14 cellular contexts compared by ENCODE assay signal in the genomic region with DNA sequence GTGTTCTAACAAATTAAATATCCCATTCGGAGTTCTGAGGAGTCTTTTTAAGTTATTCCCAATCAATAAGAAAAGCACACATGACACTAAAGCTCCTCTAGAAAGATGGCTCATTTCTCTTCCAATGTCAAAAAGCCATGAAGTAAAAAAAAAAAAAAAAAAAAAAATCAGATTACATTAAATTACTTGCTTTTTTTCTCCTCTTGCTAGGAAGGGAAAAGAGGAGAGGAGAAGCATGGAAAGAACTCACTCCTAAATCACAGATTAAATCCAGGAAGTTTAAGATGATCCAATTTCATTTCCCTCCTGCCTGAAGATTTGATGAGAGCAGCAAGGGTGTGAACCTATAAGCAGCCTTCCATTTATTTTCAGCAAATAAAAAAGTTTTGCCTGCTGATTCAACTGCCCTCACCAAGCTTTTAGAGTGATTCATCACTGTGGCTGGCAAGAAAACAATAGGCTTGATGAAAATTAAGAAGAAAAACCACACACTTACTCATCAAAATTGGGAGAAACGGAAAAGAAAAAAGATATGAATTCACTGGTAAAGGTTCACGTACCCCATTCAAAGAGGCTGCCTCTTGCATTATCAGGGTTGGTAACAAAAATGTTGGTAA. TPM values are rescaled to one million over a fixed set of nuclear protein-coding genes. Genes with fewer than 3 reads are reported as not detected.
DNase-seq lines count a peak whose midpoint lies in the region; ATAC-seq and TF ChIP-seq lines count a peak whose summit lies in the region.
"Had no signal": no experiment of that assay in that cellular context is flagged by ENCODE, and none has a peak within 500 bp of the region (broad histone marks: within the 10 kb centered on the region; RNA-seq: fewer than 3 reads in every experiment).

No MANE protein-coding gene starts in this region.

- no peak for TF ChIP-seq RAD21 in IMR-90 (IDR thresholded peaks at IDR 0.05; ENCODE audit: low read length)

- peak; percentile 93 for DNase-seq in AG09309 (ENCODE audit: low read depth)
- DNase-seq in IMR-90, result peak; percentile 93
- DNase-seq in WTC11 (ENCODE audit: low spot score), result no peak
- no peak for DNase-seq in hepatocyte (ENCODE audit: low spot score)
- DNase-seq in substantia nigra (lab: John Stamatoyannopoulos, UW), result no peak
- DNase-seq in stimulated activated naive CD8-positive, alpha-beta T cell treated with anti-CD3 and anti-CD28 coated beads, Interleukin-15, Interleukin-2, amounts not matched to agents 100 U/mL and 50 U/mL, for 24 hours, result no peak
- no peak for DNase-seq in HK-2 (ENCODE audit: unreplicated experiment)
- DNase-seq in stimulated activated naive CD4-positive, alpha-beta T cell (lab: John Stamatoyannopoulos, UW), result no peak
- DNase-seq: kidney, NCI-H524 treated with DMSO at 0.1 percent for 48 hours, T1000 had no signal

- H3K4me2 ChIP-seq in IMR-90 (ENCODE audit: low read depth, low read length) (peak overlapping the region; percentile 42; the same call in 1 of the 2 replicates), hepatocyte (no peak overlapping the region)

- no peak overlapping the region for H3K4me3 Mint-ChIP-seq in WTC11
- H3K4me3 Mint-ChIP-seq: activated T-helper 1 cell treated with anti-CD3 and anti-CD28 coated beads, Interleukin-12 subunit alpha, Interleukin-12 subunit beta, Interleukin-2, Interleukin-4 antibody, amounts not matched to agents 30 ng/mL and 10 ng/mL and 1 ng/mL, durations not matched to agents 14 hours and 24 hours and 36 hours had no signal

- peak overlapping the region; percentile 60 for H2BK5ac ChIP-seq in IMR-90 (ENCODE audit: low read depth, low read length, poor library complexity, severe bottlenecking)

- BruUV-seq in IMR-90 (replicated peaks; lab: Mats Ljungman, UMichigan), result no TSS peak

- intact Hi-C loops in IMR-90 (cut with micrococcal nuclease), result no loop called here

- no peak overlapping the region for H3K9ac ChIP-seq in IMR-90 (ENCODE audit: low read depth, low read length)
- H3K9ac ChIP-seq: parathyroid adenoma had no signal

- H3K9me3 ChIP-seq in IMR-90 (ENCODE audit: control insufficient read depth, insufficient read depth, low read length), result no peaks in the 10 kb centered on the region
- H3K9me3 ChIP-seq in hepatocyte (ENCODE audit: low read depth), result no peaks in the 10 kb centered on the region

- H4K91ac ChIP-seq in IMR-90 (ENCODE audit: insufficient read depth, low read depth, low read length), result no peak overlapping the region

- TF ChIP-seq POLR2A in IMR-90 (IDR thresholded peaks at IDR 0.05; ENCODE audit: low read depth, low read length), result no peak

- in situ Hi-C loops in IMR-90 (cut with MboI; ENCODE audit: low sequenced_read_pairs), result no loop called here

- H3K4me1 ChIP-seq in IMR-90 (ENCODE audit: control insufficient read depth, insufficient read depth, low read length) (peaks cover 32% of the 10 kb centered on the region), hepatocyte (ENCODE audit: insufficient read depth) (peaks cover 17% of the 10 kb centered on the region)
- H3K4me1 ChIP-seq: parathyroid adenoma had no signal

- POLR2A ChIA-PET in IMR-90 (lab: Charles Lee; ENCODE audit: unreplicated experiment) (interaction anchor here (0.6 kb wide), 1 partner anchor 51 kb away, joined by 10 read pairs; no protein-coding TSS in a partner anchor), WTC11 (lab: Charles Lee) (no interaction called here)

- 0 out of 2 replicates have a peak overlapping the region, but pooled peaks have one; percentile 5 for H3K27ac Mint-ChIP-seq in WTC11
- H3K27ac Mint-ChIP-seq: activated T-helper 1 cell treated with anti-CD3 and anti-CD28 coated beads, Interleukin-12 subunit alpha, Interleukin-12 subunit beta, Interleukin-2, Interleukin-4 antibody, amounts not matched to agents 30 ng/mL and 10 ng/mL and 1 ng/mL, durations not matched to agents 14 hours and 24 hours and 36 hours had no signal

- H3K4ac ChIP-seq in IMR-90 (ENCODE audit: low read depth, low read length), result no peak overlapping the region

- no peak overlapping the region for H4K5ac ChIP-seq in IMR-90 (ENCODE audit: low read depth, low read length)

- no peak overlapping the region for H2BK20ac ChIP-seq in IMR-90 (ENCODE audit: low read depth, low read length)

- H2BK120ac ChIP-seq in IMR-90 (ENCODE audit: low read depth, low read length), result no peak overlapping the region

- no peak overlapping the region for H2BK15ac ChIP-seq in IMR-90 (ENCODE audit: low read depth, low read length)

- no peaks in the 10 kb centered on the region for H3K9me3 Mint-ChIP-seq in WTC11
- H3K9me3 Mint-ChIP-seq: activated T-helper 1 cell treated with anti-CD3 and anti-CD28 coated beads, Interleukin-12 subunit alpha, Interleukin-12 subunit beta, Interleukin-2, Interleukin-4 antibody, amounts not matched to agents 30 ng/mL and 10 ng/mL and 1 ng/mL, durations not matched to agents 14 hours and 24 hours and 36 hours had no signal

- 0 out of 2 replicates have a peak overlapping the region, but pooled peaks have one; percentile 69 for H3K14ac ChIP-seq in IMR-90 (replicated peaks; ENCODE audit: low read depth, low read length)

- H3K9me1 ChIP-seq in IMR-90 (ENCODE audit: insufficient read depth, low read length), result peaks cover 44% of the 10 kb centered on the region

- no peak overlapping the region for H3K23ac ChIP-seq in IMR-90 (ENCODE audit: low read depth, low read length)

- no peak for TF ChIP-seq CTCF in AG09309 (IDR thresholded peaks at IDR 0.05; ENCODE audit: control insufficient read depth, insufficient read depth, low read depth, low read length, missing control alignments)
- TF ChIP-seq CTCF in IMR-90 (conservative IDR thresholded peaks at IDR 0.05; ENCODE audit: low read depth, low read length), result no peak
- no peak for TF ChIP-seq CTCF in WTC11 (IDR thresholded peaks at IDR 0.05)
- no peak for TF ChIP-seq CTCF in hepatocyte (IDR thresholded peaks at IDR 0.05; ENCODE audit: poor library complexity)

- dilution Hi-C loops in IMR-90 (cut with HindIII; ENCODE audit: low sequenced_read_pairs, unreplicated experiment), result no loop called here

- no peaks in the 10 kb centered on the region for H3K9me2 ChIP-seq in hepatocyte (replicated peaks; ENCODE audit: insufficient read depth)

- no peak overlapping the region for H2AK5ac ChIP-seq in IMR-90 (ENCODE audit: low read depth, low read length)

- CTCF ChIA-PET in IMR-90 (lab: Yijun Ruan, JAX), result interaction anchor here (0.6 kb wide), 3 partner anchors 41 to 1261 kb away, joined by 3 to 6 read pairs (median 3); no protein-coding TSS in a partner anchor
- CTCF ChIA-PET in WTC11 (lab: Charles Lee), result no interaction called here

- no peaks in the 10 kb centered on the region for H3K36me3 Mint-ChIP-seq in WTC11

- WGBS in IMR-90 (ENCODE audit: extremely low coverage in 2 of 2, insufficient read length in 1 of 2), 2 experiments, result no CpG with 5 or more reads among the region's 3 CpGs
- WGBS in hepatocyte (ENCODE audit: low lambda C conversion rate, missing lambda C conversion rate), result 95% methylated on average over 3 of the region's 3 CpGs

- H3K27me3 ChIP-seq in IMR-90 (ENCODE audit: control insufficient read depth, insufficient read depth, low read length), result no peaks in the 10 kb centered on the region
- H3K27me3 ChIP-seq in hepatocyte, result no peaks in the 10 kb centered on the region

- H2AFZ ChIP-seq in IMR-90 (replicated peaks; ENCODE audit: low read length, poor library complexity) (no peak overlapping the region), hepatocyte (no peak overlapping the region)
- H2AFZ ChIP-seq: parathyroid adenoma had no signal

- no peak overlapping the region for H3K27ac ChIP-seq in IMR-90 (ENCODE audit: insufficient read depth, low read length)
- H3K27ac ChIP-seq in hepatocyte, result peak overlapping the region; percentile 12
- no peak overlapping the region for H3K27ac ChIP-seq in substantia nigra (ENCODE audit: low read depth, low read length, poor library complexity, severe bottlenecking)
- H3K27ac ChIP-seq: HL-60, parathyroid adenoma had no signal

- H3K4me1 Mint-ChIP-seq in WTC11, result peaks cover 30% of the 10 kb centered on the region

- H3K56ac ChIP-seq in IMR-90 (ENCODE audit: extremely low read depth, insufficient read depth, low read length), result no peak overlapping the region

- H3K36me3 ChIP-seq in IMR-90 (ENCODE audit: control insufficient read depth, insufficient read depth, low read length) (peaks cover 9% of the 10 kb centered on the region), hepatocyte (replicated peaks; ENCODE audit: insufficient read depth, low read depth) (no peaks in the 10 kb centered on the region)

- H4K20me1 ChIP-seq in IMR-90 (ENCODE audit: insufficient read depth, low read length) (peaks cover 99% of the 10 kb centered on the region), hepatocyte (ENCODE audit: insufficient read depth, poor library complexity, severe bottlenecking) (peaks cover 66% of the 10 kb centered on the region)

- no peak overlapping the region for H4K8ac ChIP-seq in IMR-90 (ENCODE audit: low read depth in 2 of 2, low read length in 2 of 2)

- no peak overlapping the region for H2AK9ac ChIP-seq in IMR-90 (replicated peaks; ENCODE audit: low read depth, low read length, poor library complexity)

- no peak overlapping the region for H3K18ac ChIP-seq in IMR-90 (ENCODE audit: low read depth, low read length)

- H3K79me2 ChIP-seq in hepatocyte, result peaks cover 98% of the 10 kb centered on the region
- H3K79me2 ChIP-seq: parathyroid adenoma had no signal

- H3K79me1 ChIP-seq in IMR-90 (ENCODE audit: low read depth in 1 of 2, low read length in 2 of 2), result peaks cover 3 to 70% of the 10 kb centered on the region in 2 experiments; a peak in 3 of 4 replicates

- H3K4me3 ChIP-seq in AG09309 (ENCODE audit: control insufficient read depth, low read depth, low read length), result no peak overlapping the region
- no peak overlapping the region for H3K4me3 ChIP-seq in IMR-90 (ENCODE audit: insufficient read depth, low read depth, low read length)
- H3K4me3 ChIP-seq in hepatocyte, result no peak overlapping the region

- no peaks in the 10 kb centered on the region for H3K27me3 Mint-ChIP-seq in WTC11 (ENCODE audit: low read depth)

- ATAC-seq in IMR-90 (ENCODE audit: low read depth) (peak; percentile 59), WTC11 (no peak)
- ATAC-seq in stimulated activated naive CD8-positive, alpha-beta T cell treated with anti-CD3 and anti-CD28 coated beads, Interleukin-15, Interleukin-2, amounts not matched to agents 100 U/mL and 50 U/mL, for 24 hours, result no peak

TF ChIP-seq in IMR-90, 13 proteins besides CTCF, POLR2A, EP300 and RAD21 (continues in another document):
- TF ChIP-seq MAFK (IDR thresholded peaks at IDR 0.05; ENCODE audit: low read depth, low read length), result peak; percentile 26; the same call in 1 of the 2 replicates
- TF ChIP-seq RFX5 (IDR thresholded peaks at IDR 0.05; ENCODE audit: low read depth, low read length), result no peak

RNA-seq across cellular contexts. Expression of gene MYO10, which starts 19.7 kb away (rescaled TPM):
- 93.0 and 115 TPM in 2 replicates for total RNA-seq in IMR-90 (2012; rRNA removed)
- polyA plus RNA-seq in IMR-90 (2012; rRNA removed), result 39.9 and 41.9 TPM in 2 replicates
- 30.6 and 53.6 TPM in 2 replicates for polyA plus RNA-seq in IMR-90 (2012; cell fraction: cytosol; rRNA removed)
- polyA plus RNA-seq in IMR-90 (2012; cell fraction: nucleus; rRNA removed; ENCODE audit: low replicate concordance), result 35.4 and 54.4 TPM in 2 replicates
- 89.8 to 90.8 TPM (median 90.7 TPM) in 3 replicates for total RNA-seq in WTC11 (2021)
- 32.3 and 33.7 TPM in 2 replicates for total RNA-seq in hepatocyte
- polyA plus RNA-seq in hepatocyte, result 52.4 and 53.2 TPM in 2 replicates

Comparison
In these comparisons a context has a peak if more than half of its experiments do, and no peak if none do; other contexts are left out.
1. DNase-seq: peak in AG09309 (single experiment) and IMR-90 (single experiment); none in WTC11 (single experiment), hepatocyte (single experiment), substantia nigra (0 of 49), stimulated activated naive CD8-positive, alpha-beta T cell treated with anti-CD3 and anti-CD28 coated beads, Interleukin-15, Interleukin-2, amounts not matched to agents 100 U/mL and 50 U/mL, for 24 hours (single experiment), HK-2 (single experiment) and stimulated activated naive CD4-positive, alpha-beta T cell (0 of 6).